In genomic region chr7:36291387-36292316, GRCh38 we compare ENCODE assay signal across 8 cellular contexts.
DNase-seq lines count a peak whose midpoint lies in the region; ATAC-seq and TF ChIP-seq lines count a peak whose summit lies in the region.

No MANE protein-coding gene starts in this region.

- peak overlapping the region; percentile 2 for H3K27ac Mint-ChIP-seq in activated CD4-positive, alpha-beta T cell treated with anti-CD3 and anti-CD28 coated beads for 36 hours

- no peaks in the 10 kb centered on the region for H3K9me3 Mint-ChIP-seq in activated CD4-positive, alpha-beta T cell treated with anti-CD3 and anti-CD28 coated beads for 36 hours (ENCODE audit: low read depth)

- no peaks in the 10 kb centered on the region for H3K9me3 ChIP-seq in left lung

- ATAC-seq in HG02852 (IDR thresholded peaks at IDR 0.05; ENCODE audit: unreplicated experiment) (peak; percentile 61), left lung (peak; percentile 95), GM21576 (IDR thresholded peaks at IDR 0.05; ENCODE audit: unreplicated experiment) (no peak)
- ATAC-seq in activated CD4-positive, alpha-beta T cell treated with anti-CD3 and anti-CD28 coated beads for 36 hours = peak; percentile 53

- peak overlapping the region in 1 of 2 donors; percentile 18 for H3K4me3 ChIP-seq in left lung

- intact Hi-C loops in activated CD4-positive, alpha-beta T cell treated with anti-CD3 and anti-CD28 coated beads for 36 hours (cut with DNase I, micrococcal nuclease) = loop anchor here (1.0 to 5.0 kb wide), 7 partner anchors 138 to 374 kb away; partner anchors contain the start of gene EEPD1 (in 1 of the 2)
- intact Hi-C loops in left lung (cut with DNase I) = loop anchor here in 1 of 2 donors (5.0 kb wide), 1 partner anchor 304 kb away; no protein-coding TSS in a partner anchor

- H3K27ac ChIP-seq in cingulate gyrus (ENCODE audit: low read depth, low read length) (peak overlapping the region; percentile 50), left lung (peak overlapping the region; percentile 71 to 83)

- no peaks in the 10 kb centered on the region for H3K36me3 ChIP-seq in left lung

- H3K27me3 ChIP-seq in left lung = no peaks in the 10 kb centered on the region

- POLR2A ChIA-PET in activated CD4-positive, alpha-beta T cell treated with anti-CD3 and anti-CD28 coated beads for 36 hours (lab: Charles Lee) = no interaction called here

- peaks cover 42% of the 10 kb centered on the region for H3K4me1 Mint-ChIP-seq in activated CD4-positive, alpha-beta T cell treated with anti-CD3 and anti-CD28 coated beads for 36 hours

- H3K36me3 Mint-ChIP-seq in activated CD4-positive, alpha-beta T cell treated with anti-CD3 and anti-CD28 coated beads for 36 hours (ENCODE audit: low read depth) = no peaks in the 10 kb centered on the region

- DNase-seq in DMS53 (lab: John Stamatoyannopoulos, UW) (peak; percentile 93), NCI-H345 (lab: John Stamatoyannopoulos, UW) (peak; percentile 76), left lung (peak; percentile 82 to 93)
- DNase-seq in activated CD4-positive, alpha-beta T cell treated with anti-CD3 and anti-CD28 coated beads for 36 hours = peak; percentile 87
- DNase-seq in stimulated activated CD4-positive, alpha-beta T cell treated with anti-CD3 and anti-CD28 coated beads, Interleukin-2, amount 100 ng/mL, for 4 hours (ENCODE audit: low read depth) = peak; percentile 59

- H3K27me3 Mint-ChIP-seq in activated CD4-positive, alpha-beta T cell treated with anti-CD3 and anti-CD28 coated beads for 36 hours = no peaks in the 10 kb centered on the region

- peak; percentile 96 to 97 for TF ChIP-seq CTCF in left lung (IDR thresholded peaks at IDR 0.05)

- H3K4me3 Mint-ChIP-seq in activated CD4-positive, alpha-beta T cell treated with anti-CD3 and anti-CD28 coated beads for 36 hours = peak overlapping the region; percentile 54

- peaks cover 8 to 49% of the 10 kb centered on the region in 2 donors for H3K4me1 ChIP-seq in left lung

- CTCF ChIA-PET in activated CD4-positive, alpha-beta T cell treated with anti-CD3 and anti-CD28 coated beads for 36 hours (lab: Charles Lee) = interaction anchor here (0.6 to 5.5 kb wide), 28 partner anchors 9 to 831 kb away, joined by 3 to 89 read pairs (median 3); no protein-coding TSS in a partner anchor
